ENCODE assay signal across 39 cellular contexts in genomic region chr6:124913056-124913455, GRCh38.
"Had no signal": no experiment of that assay in that cellular context is flagged by ENCODE, and none has a peak within 500 bp of the region (broad histone marks: within the 10 kb centered on the region; RNA-seq: fewer than 3 reads in every experiment).

No MANE protein-coding gene starts in this region.

- H3K9me3 Mint-ChIP-seq: activated naive CD4-positive, alpha-beta T cell treated with anti-CD3 and anti-CD28 coated beads for 36 hours; activated naive CD4-positive, alpha-beta T cell treated with anti-CD3 and anti-CD28 coated beads, Interleukin-2, amount 10 ng/mL, durations not matched to agents 7 days and 5 days; activated naive CD4-positive, alpha-beta T cell treated with anti-CD3 and anti-CD28 coated beads, Interleukin-2, amount 50 U/mL, for 24 hours; activated naive CD4-positive, alpha-beta T cell treated with anti-CD3 and anti-CD28 coated beads, Interleukin-2, amount 50 U/mL, for 72 hours; activated naive CD8-positive, alpha-beta T cell treated with anti-CD3 and anti-CD28 coated beads for 36 hours; activated naive CD8-positive, alpha-beta T cell treated with anti-CD3 and anti-CD28 coated beads, Interleukin-2, amount 10 ng/mL, durations not matched to agents 7 days and 5 days; activated naive CD8-positive, alpha-beta T cell treated with anti-CD3 and anti-CD28 coated beads, Interleukin-2, amount 50 U/mL, for 24 hours; activated T-cell treated with anti-CD3 and anti-CD28 coated beads, Interleukin-2, amount 50 U/mL, for 24 hours; activated T-cell treated with anti-CD3 and anti-CD28 coated beads, Interleukin-2, amount 50 U/mL, for 72 hours; activated T-helper 1 cell treated with anti-CD3 and anti-CD28 coated beads, Interleukin-12 subunit alpha, Interleukin-12 subunit beta, Interleukin-2, Interleukin-4 antibody, amounts not matched to agents 30 ng/mL and 10 ng/mL and 1 ng/mL, durations not matched to agents 14 hours and 24 hours and 36 hours; activated T-helper 2 cell treated with anti-CD3 and anti-CD28 coated beads, Interferon-gamma antibody, Interleukin-2, Interleukin-4, amounts not matched to agents 10 μg/mL and 5 μg/mL and 100 μg/mL, durations not matched to agents 14 hours and 24 hours and 36 hours had no signal

- H3K27ac ChIP-seq: adrenal gland, ascending aorta, body of pancreas, brain microvascular endothelial cell, breast epithelium, cardiac muscle cell had no signal

- ATAC-seq: activated naive CD4-positive, alpha-beta T cell treated with anti-CD3 and anti-CD28 coated beads, Interleukin-2, amount 50 U/mL, for 72 hours; activated naive CD8-positive, alpha-beta T cell treated with anti-CD3 and anti-CD28 coated beads, Interleukin-2, amount 50 U/mL, for 24 hours; activated T-cell treated with anti-CD3 and anti-CD28 coated beads, Interleukin-2, amount 50 U/mL, for 4 hours; activated T-cell treated with anti-CD3 and anti-CD28 coated beads, Interleukin-2, amount 50 U/mL, for 72 hours; activated T-helper 17 cell treated with anti-CD3 and anti-CD28 coated beads, Interleukin-2, amount 50 U/mL, for 72 hours; body of pancreas had no signal

- H3K27ac Mint-ChIP-seq: activated naive CD4-positive, alpha-beta T cell treated with anti-CD3 and anti-CD28 coated beads for 36 hours; activated naive CD4-positive, alpha-beta T cell treated with anti-CD3 and anti-CD28 coated beads, Interleukin-2, amount 10 ng/mL, durations not matched to agents 7 days and 5 days; activated naive CD4-positive, alpha-beta T cell treated with anti-CD3 and anti-CD28 coated beads, Interleukin-2, amount 50 U/mL, for 24 hours; activated naive CD4-positive, alpha-beta T cell treated with anti-CD3 and anti-CD28 coated beads, Interleukin-2, amount 50 U/mL, for 72 hours; activated naive CD8-positive, alpha-beta T cell; activated naive CD8-positive, alpha-beta T cell treated with anti-CD3 and anti-CD28 coated beads for 36 hours; activated naive CD8-positive, alpha-beta T cell treated with anti-CD3 and anti-CD28 coated beads, Interleukin-2, amount 10 ng/mL, durations not matched to agents 7 days and 5 days; activated naive CD8-positive, alpha-beta T cell treated with anti-CD3 and anti-CD28 coated beads, Interleukin-2, amount 50 U/mL, for 24 hours; activated T-cell treated with anti-CD3 and anti-CD28 coated beads, Interleukin-2, amount 50 U/mL, for 24 hours; activated T-cell treated with anti-CD3 and anti-CD28 coated beads, Interleukin-2, amount 50 U/mL, for 72 hours; activated T-helper 1 cell treated with anti-CD3 and anti-CD28 coated beads, Interleukin-12 subunit alpha, Interleukin-12 subunit beta, Interleukin-2, Interleukin-4 antibody, amounts not matched to agents 30 ng/mL and 10 ng/mL and 1 ng/mL, durations not matched to agents 14 hours and 24 hours and 36 hours; activated T-helper 17 cell treated with anti-CD3 and anti-CD28 coated beads, Interleukin-2, amount 50 U/mL, for 72 hours; activated T-helper 2 cell treated with anti-CD3 and anti-CD28 coated beads, Interferon-gamma antibody, Interleukin-2, Interleukin-4, amounts not matched to agents 10 μg/mL and 5 μg/mL and 100 μg/mL, durations not matched to agents 14 hours and 24 hours and 36 hours; brain had no signal

- H3K9me3 ChIP-seq: ascending aorta, body of pancreas, breast epithelium had no signal

- H3K27me3 Mint-ChIP-seq: activated naive CD4-positive, alpha-beta T cell treated with anti-CD3 and anti-CD28 coated beads, Interleukin-2, amount 10 ng/mL, durations not matched to agents 7 days and 5 days; brain; central memory CD8-positive, alpha-beta T cell had no signal

- H3K27me3 ChIP-seq: adrenal gland, ascending aorta, body of pancreas, brain microvascular endothelial cell, breast epithelium, cardiac muscle cell had no signal

- DNase-seq: activated effector memory CD4-positive, alpha-beta T cell treated with anti-CD3 and anti-CD28 coated beads, Interleukin-2, amount 50 U/mL, for 16 hours; activated effector memory CD4-positive, alpha-beta T cell treated with Interleukin-2 at 50 U/mL for 16 hours; activated gamma-delta T cell; activated gamma-delta T cell treated with Interleukin-2 at 50 U/mL for 16 hours; activated naive CD4-positive, alpha-beta T cell; activated naive CD4-positive, alpha-beta T cell treated with anti-CD3 and anti-CD28 coated beads for 36 hours; activated naive CD4-positive, alpha-beta T cell treated with anti-CD3 and anti-CD28 coated beads, Interleukin-2, amount 10 ng/mL, durations not matched to agents 7 days and 5 days; activated naive CD4-positive, alpha-beta T cell treated with anti-CD3 and anti-CD28 coated beads, Interleukin-2, amount 50 U/mL, for 16 hours; activated naive CD4-positive, alpha-beta T cell treated with Interleukin-2 at 50 U/mL for 16 hours; activated naive CD8-positive, alpha-beta T cell treated with anti-CD3 and anti-CD28 coated beads for 36 hours; activated naive CD8-positive, alpha-beta T cell treated with anti-CD3 and anti-CD28 coated beads, Interleukin-2, amount 10 ng/mL, durations not matched to agents 7 days and 5 days; activated naive CD8-positive, alpha-beta T cell treated with anti-CD3 and anti-CD28 coated beads, Interleukin-2, amount 50 U/mL, for 24 hours; activated T-cell treated with anti-CD3 and anti-CD28 coated beads, Interleukin-2, amount 50 U/mL, for 1 hour; activated T-cell treated with anti-CD3 and anti-CD28 coated beads, Interleukin-2, amount 50 U/mL, for 24 hours; activated T-cell treated with anti-CD3 and anti-CD28 coated beads, Interleukin-2, amount 50 U/mL, for 4 hours; activated T-cell treated with anti-CD3 and anti-CD28 coated beads, Interleukin-2, amount 50 U/mL, for 48 hours; activated T-cell treated with anti-CD3 and anti-CD28 coated beads, Interleukin-2, amount 50 U/mL, for 72 hours; adrenal gland; amniotic stem cell; amygdala; aorta; body of pancreas; brain microvascular endothelial cell; caudate nucleus; central memory CD4-positive, alpha-beta T cell; cerebellar nuclear complex had no signal

- H3K4me1 Mint-ChIP-seq: activated naive CD4-positive, alpha-beta T cell treated with anti-CD3 and anti-CD28 coated beads, Interleukin-2, amount 10 ng/mL, durations not matched to agents 7 days and 5 days; activated naive CD4-positive, alpha-beta T cell treated with anti-CD3 and anti-CD28 coated beads, Interleukin-2, amount 50 U/mL, for 24 hours; activated naive CD8-positive, alpha-beta T cell treated with anti-CD3 and anti-CD28 coated beads for 36 hours; activated naive CD8-positive, alpha-beta T cell treated with anti-CD3 and anti-CD28 coated beads, Interleukin-2, amount 10 ng/mL, durations not matched to agents 7 days and 5 days; activated naive CD8-positive, alpha-beta T cell treated with anti-CD3 and anti-CD28 coated beads, Interleukin-2, amount 50 U/mL, for 24 hours; activated T-helper 17 cell treated with anti-CD3 and anti-CD28 coated beads, Interleukin-2, amount 50 U/mL, for 72 hours; brain; central memory CD8-positive, alpha-beta T cell had no signal

- H3K4me3 ChIP-seq: adrenal gland, ascending aorta, body of pancreas, breast epithelium, cardiac muscle cell had no signal

- FAIRE-seq: astrocyte, bronchial epithelial cell had no signal

- H3K4me3 Mint-ChIP-seq: activated naive CD4-positive, alpha-beta T cell treated with anti-CD3 and anti-CD28 coated beads for 36 hours; activated naive CD4-positive, alpha-beta T cell treated with anti-CD3 and anti-CD28 coated beads, Interleukin-2, amount 10 ng/mL, durations not matched to agents 7 days and 5 days; activated naive CD4-positive, alpha-beta T cell treated with anti-CD3 and anti-CD28 coated beads, Interleukin-2, amount 50 U/mL, for 24 hours; activated naive CD8-positive, alpha-beta T cell; activated naive CD8-positive, alpha-beta T cell treated with anti-CD3 and anti-CD28 coated beads for 36 hours; activated naive CD8-positive, alpha-beta T cell treated with anti-CD3 and anti-CD28 coated beads, Interleukin-2, amount 10 ng/mL, durations not matched to agents 7 days and 5 days; activated naive CD8-positive, alpha-beta T cell treated with anti-CD3 and anti-CD28 coated beads, Interleukin-2, amount 50 U/mL, for 24 hours; activated T-cell treated with anti-CD3 and anti-CD28 coated beads, Interleukin-2, amount 50 U/mL, for 24 hours; activated T-cell treated with anti-CD3 and anti-CD28 coated beads, Interleukin-2, amount 50 U/mL, for 4 hours; activated T-cell treated with anti-CD3 and anti-CD28 coated beads, Interleukin-2, amount 50 U/mL, for 72 hours; activated T-helper 1 cell treated with anti-CD3 and anti-CD28 coated beads, Interleukin-12 subunit alpha, Interleukin-12 subunit beta, Interleukin-2, Interleukin-4 antibody, amounts not matched to agents 30 ng/mL and 10 ng/mL and 1 ng/mL, durations not matched to agents 14 hours and 24 hours and 36 hours; activated T-helper 17 cell treated with anti-CD3 and anti-CD28 coated beads, Interleukin-2, amount 50 U/mL, for 72 hours; brain; central memory CD8-positive, alpha-beta T cell had no signal

- H3K36me3 Mint-ChIP-seq: activated naive CD4-positive, alpha-beta T cell treated with anti-CD3 and anti-CD28 coated beads, Interleukin-2, amount 10 ng/mL, durations not matched to agents 7 days and 5 days; activated naive CD4-positive, alpha-beta T cell treated with anti-CD3 and anti-CD28 coated beads, Interleukin-2, amount 50 U/mL, for 24 hours; activated naive CD4-positive, alpha-beta T cell treated with anti-CD3 and anti-CD28 coated beads, Interleukin-2, amount 50 U/mL, for 72 hours; activated naive CD8-positive, alpha-beta T cell treated with anti-CD3 and anti-CD28 coated beads for 36 hours; activated naive CD8-positive, alpha-beta T cell treated with anti-CD3 and anti-CD28 coated beads, Interleukin-2, amount 10 ng/mL, durations not matched to agents 7 days and 5 days; brain had no signal

- H3K4me1 ChIP-seq: adrenal gland, ascending aorta, breast epithelium had no signal

- H3K36me3 ChIP-seq: adrenal gland, ascending aorta, brain microvascular endothelial cell, breast epithelium, cardiac muscle cell had no signal
